ENCODE assay signal across 7 cellular contexts in the genomic region with DNA sequence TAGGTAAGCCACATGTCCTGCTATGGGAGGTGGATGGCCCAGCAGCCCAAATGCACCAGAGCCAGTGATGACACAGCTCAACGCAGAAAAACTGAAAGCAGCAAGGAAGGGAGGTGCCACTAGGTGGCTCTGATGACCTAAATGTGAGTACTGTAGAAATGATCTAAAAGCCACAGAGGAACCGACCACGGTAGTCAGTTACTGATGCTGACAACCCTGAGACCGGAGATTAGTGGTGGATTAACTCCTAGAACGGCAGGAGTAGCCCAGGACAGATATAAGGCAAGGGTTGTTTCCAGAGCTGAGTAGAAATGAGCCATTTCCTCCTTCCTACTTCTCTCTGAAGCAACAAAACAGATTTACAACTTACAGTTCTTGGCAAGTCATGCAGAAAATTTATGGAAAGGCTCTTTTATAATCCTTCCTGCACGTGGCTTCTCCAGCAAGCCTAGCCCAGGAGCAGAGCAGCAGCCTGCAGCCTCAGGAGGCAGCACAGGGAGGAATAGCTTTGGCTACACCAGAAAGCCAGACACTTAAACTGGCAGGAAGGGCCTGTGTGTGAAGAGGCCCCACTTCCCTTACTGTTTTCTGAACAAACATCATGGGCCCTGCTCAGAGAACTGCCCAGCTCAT. TPM values are rescaled to one million over a fixed set of nuclear protein-coding genes. Genes with fewer than 3 reads are reported as not detected.
DNase-seq lines count a peak whose midpoint lies in the region; ATAC-seq and TF ChIP-seq lines count a peak whose summit lies in the region.

No MANE protein-coding gene starts in this region.

- no peak for TF ChIP-seq POLR2A in lower leg skin (IDR thresholded peaks at IDR 0.05)

- peak overlapping the region; percentile 88 for H3K27ac Mint-ChIP-seq in activated CD4-positive, alpha-beta T cell treated with anti-CD3 and anti-CD28 coated beads for 36 hours

- no peak overlapping the region for H3K4me3 ChIP-seq in lower leg skin (ENCODE audit: low read depth, poor library complexity, severe bottlenecking)

- peak; percentile 73 for ATAC-seq in HG03175 (IDR thresholded peaks at IDR 0.05; ENCODE audit: unreplicated experiment)
- ATAC-seq in activated CD4-positive, alpha-beta T cell treated with anti-CD3 and anti-CD28 coated beads for 36 hours: peak; percentile 79

- H3K9me3 Mint-ChIP-seq in activated CD4-positive, alpha-beta T cell treated with anti-CD3 and anti-CD28 coated beads for 36 hours (ENCODE audit: low read depth): no peaks in the 10 kb centered on the region

- TF ChIP-seq CTCF in GM13976 (IDR thresholded peaks at IDR 0.05; ENCODE audit: borderline replicate concordance, control extremely low read depth, extremely low read depth, insufficient read depth, missing control alignments) (peak; percentile 81), lower leg skin (IDR thresholded peaks at IDR 0.05) (peak in 1 of 3 donors; percentile 65)

- WGBS in lower leg skin, 2 donors: 1 to 4% methylated on average over 6 of the region's 6 CpGs

- no peak overlapping the region for H3K4me3 Mint-ChIP-seq in activated CD4-positive, alpha-beta T cell treated with anti-CD3 and anti-CD28 coated beads for 36 hours

- H3K4me1 Mint-ChIP-seq in activated CD4-positive, alpha-beta T cell treated with anti-CD3 and anti-CD28 coated beads for 36 hours: peaks cover 39% of the 10 kb centered on the region

- CTCF ChIA-PET in activated CD4-positive, alpha-beta T cell treated with anti-CD3 and anti-CD28 coated beads for 36 hours (lab: Charles Lee): interaction anchor here (0.6 to 3.1 kb wide), 45 partner anchors 10 to 582 kb away, joined by 3 to 20 read pairs (median 4); a partner anchor contains a TSS

- in situ Hi-C loops in GM13976 (cut with MboI; ENCODE audit: low sequenced_read_pairs, unreplicated experiment): loop anchor here (10.0 to 25.0 kb wide), 3 partner anchors 277 to 444 kb away; a partner anchor contains a TSS

- H3K27me3 Mint-ChIP-seq in activated CD4-positive, alpha-beta T cell treated with anti-CD3 and anti-CD28 coated beads for 36 hours: no peaks in the 10 kb centered on the region

- peak; percentile 84 for DNase-seq in GM13976 (ENCODE audit: low spot score)
- DNase-seq in NCI-H524 (lab: John Stamatoyannopoulos, UW): peak; percentile 94 to 98
- peak; percentile 88 for DNase-seq in activated CD4-positive, alpha-beta T cell treated with anti-CD3 and anti-CD28 coated beads for 36 hours
- DNase-seq in dedifferentiated amniotic fluid mesenchymal stem cell (ENCODE audit: extremely low spot score): peak; percentile 86
- DNase-seq in lower leg skin (ENCODE audit: low spot score in 2 of 2): peak; percentile 60 to 87
- peak; percentile 81 for DNase-seq in stimulated activated CD4-positive, alpha-beta T cell treated with anti-CD3 and anti-CD28 coated beads, Interleukin-4, amount 100 ng/mL, for 24 hours

- POLR2A ChIA-PET in activated CD4-positive, alpha-beta T cell treated with anti-CD3 and anti-CD28 coated beads for 36 hours (lab: Charles Lee): interaction anchor here (0.6 to 1.0 kb wide), 7 partner anchors 10 to 553 kb away, joined by 3 to 4 read pairs (median 3); a partner anchor contains a TSS

- intact Hi-C loops in activated CD4-positive, alpha-beta T cell treated with anti-CD3 and anti-CD28 coated beads for 36 hours (cut with DNase I, micrococcal nuclease): loop anchor here (1.0 to 5.0 kb wide), 4 partner anchors 281 to 457 kb away; a partner anchor contains a TSS
- intact Hi-C loops in lower leg skin (cut with DNase I; ENCODE audit: low total_unique reads): no loop called here

- peaks cover 17% of the 10 kb centered on the region for H3K36me3 Mint-ChIP-seq in activated CD4-positive, alpha-beta T cell treated with anti-CD3 and anti-CD28 coated beads for 36 hours (ENCODE audit: low read depth)

RNA-seq across cellular contexts. Expression of a gene that starts 13.1 kb away (rescaled TPM):
- under 1 TPM; 0.61 to 0.69 TPM for total RNA-seq in activated CD4-positive, alpha-beta T cell treated with anti-CD3 and anti-CD28 coated beads for 36 hours
- total RNA-seq in lower leg skin: 1 to 10 TPM in 2 of 4 donors, under 1 TPM in 1, not detected in 1; 0.25 to 4.2 (median 1.2) TPM
